In the genomic region with DNA sequence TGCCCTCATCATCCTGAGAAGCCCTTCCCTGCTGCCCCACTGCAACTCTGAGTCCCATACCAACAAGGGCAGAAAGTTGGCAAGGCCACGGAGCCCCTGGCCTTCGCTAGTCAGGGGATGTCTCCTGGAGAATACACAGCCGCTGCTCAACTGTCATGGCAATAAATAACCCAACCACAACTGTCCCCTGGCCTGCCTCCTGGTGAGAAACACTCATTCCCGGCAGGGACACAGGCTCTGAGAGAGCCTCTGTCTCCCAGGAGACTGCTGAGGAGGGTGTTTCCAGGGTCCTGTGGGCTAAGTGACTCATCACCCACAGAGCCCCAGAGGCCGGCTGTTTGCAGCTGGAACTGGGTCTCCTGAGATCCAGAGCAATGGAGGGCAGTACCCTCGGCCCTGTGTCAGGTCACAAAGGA, we compare ENCODE assay signal across 1 cellular context.
TF ChIP-seq lines count a peak whose summit lies in the region.

No MANE protein-coding gene starts in this region.

TF ChIP-seq in K562, 482 proteins besides CTCF, POLR2A, EP300 and RAD21 (continued from another document):
- TF ChIP-seq, protein P1, sequence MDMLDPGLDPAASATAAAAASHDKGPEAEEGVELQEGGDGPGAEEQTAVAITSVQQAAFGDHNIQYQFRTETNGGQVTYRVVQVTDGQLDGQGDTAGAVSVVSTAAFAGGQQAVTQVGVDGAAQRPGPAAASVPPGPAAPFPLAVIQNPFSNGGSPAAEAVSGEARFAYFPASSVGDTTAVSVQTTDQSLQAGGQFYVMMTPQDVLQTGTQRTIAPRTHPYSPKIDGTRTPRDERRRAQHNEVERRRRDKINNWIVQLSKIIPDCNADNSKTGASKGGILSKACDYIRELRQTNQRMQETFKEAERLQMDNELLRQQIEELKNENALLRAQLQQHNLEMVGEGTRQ (CRISPR knock-in tag; IDR thresholded peaks at IDR 0.05), result no peak
- TF ChIP-seq TFAM (CRISPR knock-in tag; conservative IDR thresholded peaks at IDR 0.05), result no peak
